ENCODE assay signal across 2 cellular contexts in genomic region chr2:38598991-38599295, GRCh38.
TF ChIP-seq lines count a peak whose summit lies in the region.

No MANE protein-coding gene starts in this region.

TF ChIP-seq in SK-N-SH, 30 proteins besides CTCF, POLR2A, EP300 and RAD21 (continued from another document):
- TF ChIP-seq REST (IDR thresholded peaks at IDR 0.05; ENCODE audit: low read depth, low read length) (no peak), NRF1 (IDR thresholded peaks at IDR 0.05; ENCODE audit: low read depth, low read length) (no peak), IRF3 (IDR thresholded peaks at IDR 0.05; ENCODE audit: low read depth, low read length) (no peak), EZH2phosphoT487 (IDR thresholded peaks at IDR 0.05; ENCODE audit: borderline replicate concordance, low read depth) (no peak), USF1 (IDR thresholded peaks at IDR 0.05; ENCODE audit: borderline replicate concordance, low read depth) (no peak), TEAD4 (IDR thresholded peaks at IDR 0.05; ENCODE audit: borderline replicate concordance, insufficient read depth) (no peak), CHD2 (IDR thresholded peaks at IDR 0.05; ENCODE audit: low read length, partially characterized antibody) (no peak), GABPA (IDR thresholded peaks at IDR 0.05; ENCODE audit: low read depth) (no peak), MAX (IDR thresholded peaks at IDR 0.05; ENCODE audit: low read depth) (no peak), FOXM1 (IDR thresholded peaks at IDR 0.05; ENCODE audit: low read depth) (no peak), ELF1 (IDR thresholded peaks at IDR 0.05) (no peak), RFX5 (IDR thresholded peaks at IDR 0.05; ENCODE audit: low read length) (no peak)
- TF ChIP-seq, protein P1, sequence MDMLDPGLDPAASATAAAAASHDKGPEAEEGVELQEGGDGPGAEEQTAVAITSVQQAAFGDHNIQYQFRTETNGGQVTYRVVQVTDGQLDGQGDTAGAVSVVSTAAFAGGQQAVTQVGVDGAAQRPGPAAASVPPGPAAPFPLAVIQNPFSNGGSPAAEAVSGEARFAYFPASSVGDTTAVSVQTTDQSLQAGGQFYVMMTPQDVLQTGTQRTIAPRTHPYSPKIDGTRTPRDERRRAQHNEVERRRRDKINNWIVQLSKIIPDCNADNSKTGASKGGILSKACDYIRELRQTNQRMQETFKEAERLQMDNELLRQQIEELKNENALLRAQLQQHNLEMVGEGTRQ (IDR thresholded peaks at IDR 0.05; ENCODE audit: borderline replicate concordance, low read depth, low read length) = no peak

TF ChIP-seq in SK-N-SH treated with all-trans-retinoic acid at 6 μM for 48 hours, 23 proteins besides CTCF, POLR2A, EP300 and RAD21 (continued from another document):
- TF ChIP-seq, protein P2, sequence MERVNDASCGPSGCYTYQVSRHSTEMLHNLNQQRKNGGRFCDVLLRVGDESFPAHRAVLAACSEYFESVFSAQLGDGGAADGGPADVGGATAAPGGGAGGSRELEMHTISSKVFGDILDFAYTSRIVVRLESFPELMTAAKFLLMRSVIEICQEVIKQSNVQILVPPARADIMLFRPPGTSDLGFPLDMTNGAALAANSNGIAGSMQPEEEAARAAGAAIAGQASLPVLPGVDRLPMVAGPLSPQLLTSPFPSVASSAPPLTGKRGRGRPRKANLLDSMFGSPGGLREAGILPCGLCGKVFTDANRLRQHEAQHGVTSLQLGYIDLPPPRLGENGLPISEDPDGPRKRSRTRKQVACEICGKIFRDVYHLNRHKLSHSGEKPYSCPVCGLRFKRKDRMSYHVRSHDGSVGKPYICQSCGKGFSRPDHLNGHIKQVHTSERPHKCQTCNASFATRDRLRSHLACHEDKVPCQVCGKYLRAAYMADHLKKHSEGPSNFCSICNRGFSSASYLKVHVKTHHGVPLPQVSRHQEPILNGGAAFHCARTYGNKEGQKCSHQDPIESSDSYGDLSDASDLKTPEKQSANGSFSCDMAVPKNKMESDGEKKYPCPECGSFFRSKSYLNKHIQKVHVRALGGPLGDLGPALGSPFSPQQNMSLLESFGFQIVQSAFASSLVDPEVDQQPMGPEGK (CRISPR knock-in tag; IDR thresholded peaks at IDR 0.05; ENCODE audit: borderline replicate concordance) = no peak
- TF ChIP-seq BACH2 (CRISPR knock-in tag; IDR thresholded peaks at IDR 0.05; ENCODE audit: borderline replicate concordance) (no peak), GLIS3 (CRISPR knock-in tag; IDR thresholded peaks at IDR 0.05) (no peak), ISL1 (CRISPR knock-in tag; IDR thresholded peaks at IDR 0.05) (no peak), ZNF70 (CRISPR knock-in tag; IDR thresholded peaks at IDR 0.05) (no peak), ZFP3 (CRISPR knock-in tag; IDR thresholded peaks at IDR 0.05) (no peak), ZC3H10 (CRISPR knock-in tag; IDR thresholded peaks at IDR 0.05) (no peak)
TF ChIP-seq in SK-N-SH treated with all-trans-retinoic acid at 6 μM for 48 hours: peak in this region for 0.
